17 cellular contexts compared by ENCODE assay signal in the genomic region with DNA sequence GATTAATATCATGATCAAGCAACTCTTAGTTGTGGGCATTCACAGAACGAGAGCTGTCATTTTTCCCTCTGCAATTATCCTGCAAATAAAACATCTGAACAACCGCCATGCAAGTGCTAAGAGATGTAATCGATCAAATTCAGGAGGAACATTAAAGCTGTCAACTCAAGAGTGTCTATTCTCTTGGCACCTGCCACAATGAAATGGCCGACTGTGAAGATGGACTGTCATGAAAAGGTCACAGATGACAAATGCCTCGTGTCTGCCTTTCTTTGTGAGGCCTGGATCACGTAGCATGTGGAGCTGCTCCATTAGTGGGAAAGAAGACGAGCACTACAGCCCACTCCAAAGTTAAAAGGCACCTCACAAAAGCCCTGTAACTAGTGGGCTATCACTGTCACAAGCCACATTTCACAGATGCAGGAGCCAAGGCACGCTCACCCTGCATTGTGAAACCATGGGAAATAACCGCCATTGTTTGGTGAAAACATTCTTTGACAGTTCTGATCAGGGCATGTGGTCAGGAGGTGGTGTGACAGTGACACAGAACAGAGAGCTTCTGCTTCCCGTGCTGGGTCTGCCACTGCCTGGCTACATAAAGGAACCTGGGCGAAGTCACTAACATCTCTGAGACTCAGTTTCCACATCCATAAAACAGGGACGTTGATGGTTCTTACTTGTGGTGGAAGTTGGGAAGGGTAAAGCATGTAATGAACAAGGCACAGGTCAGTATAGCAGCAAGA.
DNase-seq lines count a peak whose midpoint lies in the region; ATAC-seq lines count a peak whose summit lies in the region.
"Had no signal": no experiment of that assay in that cellular context is flagged by ENCODE, and none has a peak within 500 bp of the region (broad histone marks: within the 10 kb centered on the region; RNA-seq: fewer than 3 reads in every experiment).

No MANE protein-coding gene starts in this region.

- peak; percentile 11 for DNase-seq in COLO668 (lab: John Stamatoyannopoulos, UW; ENCODE audit: unreplicated experiment)
- DNase-seq in NCI-H1417 treated with DMSO at 0.1 percent for 48 hours (lab: John Stamatoyannopoulos, UW): peak; percentile 98
- peak; percentile 65 for DNase-seq in NCI-H345 (lab: John Stamatoyannopoulos, UW)
- DNase-seq in SHP77 (lab: John Stamatoyannopoulos, UW): peak; percentile 51 to 55
- DNase-seq in DMS 273 (lab: John Stamatoyannopoulos, UW; ENCODE audit: unreplicated experiment): no peak
- no peak for DNase-seq in SJCRH30
- no peak for DNase-seq in amniotic stem cell (lab: John Stamatoyannopoulos, UW)
- DNase-seq: C1 segment of cervical spinal cord, DMS53, Karpas-422, MM.1S, NCI-H1694 treated with DMSO at 0.1 percent for 48 hours, NCI-H226, PC-9, T-helper 2 cell had no signal

- no peak overlapping the region for H3K27ac ChIP-seq in SJCRH30
- H3K27ac ChIP-seq: PC-9 had no signal

- H3K36me3 ChIP-seq in SJCRH30: peaks cover 9% of the 10 kb centered on the region; the same call in 1 of the 2 replicates
- H3K36me3 ChIP-seq: HAP-1 had no signal

- no peaks in the 10 kb centered on the region for H3K27me3 ChIP-seq in SJCRH30

- H3K4me1 ChIP-seq in SJCRH30: peaks cover 9% of the 10 kb centered on the region; the same call in 1 of the 2 replicates

- no peak overlapping the region for H3K4me3 ChIP-seq in SJCRH30
- H3K4me3 ChIP-seq: HAP-1, PC-9 had no signal

- no peaks in the 10 kb centered on the region for H3K9me3 ChIP-seq in SJCRH30 (replicated peaks)
- H3K9me3 ChIP-seq: HAP-1 had no signal

- no peak for ATAC-seq in GM21360 (IDR thresholded peaks at IDR 0.05; ENCODE audit: unreplicated experiment)

Comparison
In these comparisons a context has a peak if more than half of its experiments do, and no peak if none do; other contexts are left out.
1. DNase-seq: peak in COLO668 (single experiment), NCI-H1417 treated with DMSO at 0.1 percent for 48 hours (single experiment), NCI-H345 (single experiment) and SHP77 (2 of 2); none in DMS 273 (single experiment), SJCRH30 (0 of 2) and amniotic stem cell (single experiment).